27 cellular contexts compared by ENCODE assay signal in genomic region chr16:12410842-12411490, GRCh38.
"Had no signal": no experiment of that assay in that cellular context is flagged by ENCODE, and none has a peak within 500 bp of the region (broad histone marks: within the 10 kb centered on the region; RNA-seq: fewer than 3 reads in every experiment).

No MANE protein-coding gene starts in this region.

- H3K27me3 ChIP-seq: Peyer's patch, SJSA1 had no signal

- DNase-seq: activated B cell treated with CpG ODN at 0.5 μM for 24 hours; activated CD4-positive, alpha-beta T cell treated with anti-CD3 and anti-CD28 coated beads for 1 hour; activated CD4-positive, alpha-beta T cell treated with anti-CD3 and anti-CD28 coated beads, Interleukin-2, amount 10 ng/mL, durations not matched to agents 24 days and 14 days; activated CD4-positive, alpha-beta T cell treated with anti-CD3 and anti-CD28 coated beads, Interleukin-2, amount 50 U/mL, for 48 hours; activated CD8-positive, alpha-beta memory T cell treated with anti-CD3 and anti-CD28 coated beads, Interleukin-2, amount 10 ng/mL, durations not matched to agents 7 days and 5 days; activated gamma-delta T cell; activated naive CD4-positive, alpha-beta T cell treated with anti-CD3 and anti-CD28 coated beads for 36 hours; activated T-cell treated with anti-CD3 and anti-CD28 coated beads, Interleukin-2, amount 50 U/mL, for 4 hours; amygdala; NCI-H1092 treated with DMSO at 0.1 percent for 48 hours; NCI-H1417 treated with DMSO at 0.1 percent for 48 hours; NCI-H1694; NCI-H2029; NCI-H446; Peyer's patch; Right ventricle myocardium superior; T-cell; T-helper 2 cell; T1000 had no signal

- FAIRE-seq: astrocyte, TTC549 had no signal

- H3K4me1 ChIP-seq: Peyer's patch had no signal

- H3K4me3 ChIP-seq: Peyer's patch, SJSA1 had no signal

- H3K9me3 Mint-ChIP-seq: activated B cell treated with CpG ODN at 0.5 μM for 24 hours; activated CD4-positive, alpha-beta T cell treated with anti-CD3 and anti-CD28 coated beads, Interleukin-2, amount 10 ng/mL, durations not matched to agents 24 days and 14 days; activated naive CD4-positive, alpha-beta T cell treated with anti-CD3 and anti-CD28 coated beads for 36 hours; activated T-cell treated with anti-CD3 and anti-CD28 coated beads, Interleukin-2, amount 50 U/mL, for 4 hours; brain; central memory CD8-positive, alpha-beta T cell; T-cell had no signal

- H3K4me3 Mint-ChIP-seq: activated B cell treated with CpG ODN at 0.5 μM for 24 hours; activated CD4-positive, alpha-beta T cell treated with anti-CD3 and anti-CD28 coated beads, Interleukin-2, amount 10 ng/mL, durations not matched to agents 24 days and 14 days; activated CD8-positive, alpha-beta memory T cell treated with anti-CD3 and anti-CD28 coated beads, Interleukin-2, amount 10 ng/mL, durations not matched to agents 7 days and 5 days; activated naive CD4-positive, alpha-beta T cell treated with anti-CD3 and anti-CD28 coated beads for 36 hours; activated naive CD8-positive, alpha-beta T cell; activated T-cell treated with anti-CD3 and anti-CD28 coated beads, Interleukin-2, amount 50 U/mL, for 4 hours; brain; central memory CD8-positive, alpha-beta T cell; T-cell had no signal

- H3K27me3 Mint-ChIP-seq: activated B cell treated with CpG ODN at 0.5 μM for 24 hours; activated CD4-positive, alpha-beta T cell treated with anti-CD3 and anti-CD28 coated beads, Interleukin-2, amount 10 ng/mL, durations not matched to agents 24 days and 14 days; activated CD8-positive, alpha-beta memory T cell treated with anti-CD3 and anti-CD28 coated beads, Interleukin-2, amount 10 ng/mL, durations not matched to agents 7 days and 5 days; activated naive CD8-positive, alpha-beta T cell; central memory CD8-positive, alpha-beta T cell; T-cell had no signal

- H3K27ac ChIP-seq: Peyer's patch, RWPE1, SJSA1 had no signal

- H3K9me3 ChIP-seq: Peyer's patch, SJSA1 had no signal

- ATAC-seq: activated CD8-positive, alpha-beta memory T cell treated with anti-CD3 and anti-CD28 coated beads, Interleukin-2, amount 10 ng/mL, durations not matched to agents 7 days and 5 days; activated T-cell treated with anti-CD3 and anti-CD28 coated beads, Interleukin-2, amount 50 U/mL, for 4 hours; SK-N-SH treated with all-trans-retinoic acid at 6 μM for 48 hours; T-cell had no signal

- H3K36me3 ChIP-seq: Peyer's patch, SJSA1 had no signal

- H3K27ac Mint-ChIP-seq: activated B cell treated with CpG ODN at 0.5 μM for 24 hours; activated CD4-positive, alpha-beta T cell treated with anti-CD3 and anti-CD28 coated beads, Interleukin-2, amount 10 ng/mL, durations not matched to agents 24 days and 14 days; activated CD8-positive, alpha-beta memory T cell treated with anti-CD3 and anti-CD28 coated beads, Interleukin-2, amount 10 ng/mL, durations not matched to agents 7 days and 5 days; activated naive CD4-positive, alpha-beta T cell treated with anti-CD3 and anti-CD28 coated beads for 36 hours; activated naive CD8-positive, alpha-beta T cell; brain; T-cell had no signal

- H3K36me3 Mint-ChIP-seq: activated CD8-positive, alpha-beta memory T cell treated with anti-CD3 and anti-CD28 coated beads, Interleukin-2, amount 10 ng/mL, durations not matched to agents 7 days and 5 days; brain had no signal
